Comparison of ENCODE assay signal across 11 cellular contexts in the genomic region with DNA sequence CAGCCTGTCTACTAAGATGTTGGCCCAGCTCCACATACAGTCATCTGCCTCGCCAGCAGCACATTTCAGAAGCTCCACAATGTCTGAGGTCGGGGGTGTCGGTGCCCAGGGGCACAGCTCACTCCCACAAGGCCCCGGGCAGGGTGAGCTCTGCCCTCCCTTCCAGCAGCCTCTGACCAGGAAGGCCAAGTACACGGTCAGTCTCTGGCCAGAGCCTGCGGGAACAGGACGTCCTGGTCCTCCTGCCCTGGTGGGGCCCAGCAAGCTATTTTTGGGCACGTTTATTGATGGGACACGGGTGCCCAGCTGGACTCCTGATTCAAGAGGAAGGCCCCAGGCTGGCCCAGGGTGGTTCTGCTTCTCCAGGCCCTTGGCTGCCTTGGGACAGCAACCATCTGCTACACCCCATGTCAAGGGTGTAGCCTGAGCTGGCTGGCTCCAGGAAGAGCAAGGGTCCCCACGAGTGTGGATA.
DNase-seq lines count a peak whose midpoint lies in the region; ATAC-seq and TF ChIP-seq lines count a peak whose summit lies in the region.
"Had no signal": no experiment of that assay in that cellular context is flagged by ENCODE, and none has a peak within 500 bp of the region (broad histone marks: within the 10 kb centered on the region; RNA-seq: fewer than 3 reads in every experiment).

No MANE protein-coding gene starts in this region.

- H3K27ac ChIP-seq in thoracic aorta: peak overlapping the region; percentile 87 to 95

- no peaks in the 10 kb centered on the region for H3K9me3 Mint-ChIP-seq in progenitor cell of endocrine pancreas (ENCODE audit: low read depth)
- H3K9me3 Mint-ChIP-seq in mesothelial cell of epicardium: no peaks in the 10 kb centered on the region
- H3K9me3 Mint-ChIP-seq: IgD-negative memory B cell had no signal

- peaks cover 18% of the 10 kb centered on the region for H3K27me3 Mint-ChIP-seq in progenitor cell of endocrine pancreas
- H3K27me3 Mint-ChIP-seq in mesothelial cell of epicardium (ENCODE audit: low read depth): no peaks in the 10 kb centered on the region

- TF ChIP-seq CTCF in thoracic aorta (IDR thresholded peaks at IDR 0.05) (no peak), progenitor cell of endocrine pancreas (IDR thresholded peaks at IDR 0.05; ENCODE audit: unreplicated experiment) (no peak), mesothelial cell of epicardium (IDR thresholded peaks at IDR 0.05; ENCODE audit: unreplicated experiment) (no peak)

- H3K36me3 ChIP-seq in MG63: no peaks in the 10 kb centered on the region
- H3K36me3 ChIP-seq in thoracic aorta: no peaks in the 10 kb centered on the region

- H3K27me3 ChIP-seq in MG63: no peaks in the 10 kb centered on the region
- H3K27me3 ChIP-seq in thoracic aorta (replicated peaks; ENCODE audit: insufficient read depth): no peaks in the 10 kb centered on the region

- H3K4me1 ChIP-seq in thoracic aorta (ENCODE audit: control insufficient read depth in 1 of 2, low read depth in 2 of 2): peaks cover 49 to 78% of the 10 kb centered on the region in 2 donors

- DNase-seq in MG63 (peak; percentile 81), medulla oblongata (ENCODE audit: extremely low spot score) (peak; percentile 16), thoracic aorta (ENCODE audit: low spot score) (peak; percentile 78), progenitor cell of endocrine pancreas (ENCODE audit: low spot score, unreplicated experiment) (no peak), mesothelial cell of epicardium (ENCODE audit: low spot score in 2 of 2, unreplicated experiment in 2 of 2) (no peak), HuH-7.5 (ENCODE audit: low spot score) (no peak)
- DNase-seq: activated CD8-positive, alpha-beta memory T cell treated with anti-CD3 and anti-CD28 coated beads, Interleukin-2, amount 50 U/mL, for 48 hours; stimulated activated CD4-positive, alpha-beta T cell treated with anti-CD3 and anti-CD28 coated beads, Interleukin-4, amount 100 ng/mL, for 4 hours had no signal

- H3K4me3 ChIP-seq in MG63 (no peak overlapping the region), thoracic aorta (no peak overlapping the region)

- ATAC-seq in esophagus mucosa (peak; percentile 45), thoracic aorta (ENCODE audit: insufficient number of reproducible peaks, low FRiP score, low read depth) (peak; percentile 59), GM18502 (IDR thresholded peaks at IDR 0.05; ENCODE audit: poor library complexity, unreplicated experiment) (no peak)

- H3K36me3 Mint-ChIP-seq in progenitor cell of endocrine pancreas (ENCODE audit: insufficient read depth): no peaks in the 10 kb centered on the region
- no peaks in the 10 kb centered on the region for H3K36me3 Mint-ChIP-seq in mesothelial cell of epicardium

- H3K9me3 ChIP-seq in MG63 (no peaks in the 10 kb centered on the region), thoracic aorta (no peaks in the 10 kb centered on the region)

- H3K4me3 Mint-ChIP-seq in progenitor cell of endocrine pancreas (ENCODE audit: low read depth) (no peak overlapping the region), mesothelial cell of epicardium (no peak overlapping the region)

- H3K27ac Mint-ChIP-seq in progenitor cell of endocrine pancreas (no peak overlapping the region), mesothelial cell of epicardium (no peak overlapping the region)
- H3K27ac Mint-ChIP-seq: IgD-negative memory B cell had no signal

- H3K4me1 Mint-ChIP-seq in progenitor cell of endocrine pancreas (ENCODE audit: low read depth) (peaks cover 8% of the 10 kb centered on the region), mesothelial cell of epicardium (peaks cover 6% of the 10 kb centered on the region)

Comparison
In these comparisons a context has a peak if more than half of its experiments do, and no peak if none do; other contexts are left out.
1. DNase-seq: peak in MG63 (single experiment), medulla oblongata (single experiment) and thoracic aorta (single experiment); none in progenitor cell of endocrine pancreas (single experiment), mesothelial cell of epicardium (0 of 2) and HuH-7.5 (single experiment).